Comparison of ENCODE assay signal across 21 cellular contexts in genomic region chr16:49605536-49606241, GRCh38.
"Had no signal": no experiment of that assay in that cellular context is flagged by ENCODE, and none has a peak within 500 bp of the region (broad histone marks: within the 10 kb centered on the region; RNA-seq: fewer than 3 reads in every experiment).

No MANE protein-coding gene starts in this region.

- ATAC-seq: activated CD8-positive, alpha-beta T cell treated with anti-CD3 and anti-CD28 coated beads, Interleukin-2, amount 10 ng/mL, durations not matched to agents 7 days and 5 days; activated T-helper 17 cell treated with anti-CD3 and anti-CD28 coated beads, Interleukin-2, amount 50 U/mL, for 72 hours; effector memory CD8-positive, alpha-beta T cell; heart right ventricle; left cardiac atrium; lower lobe of right lung; stimulated activated memory B cell treated with anti-CD40 and anti-IgM and Interleukin-4, amounts not matched to agents 10 μg/mL and 1 μg/mL and 100 μg/mL, for 72 hours; T-cell had no signal

- H3K4me3 ChIP-seq: heart right ventricle, lower lobe of right lung, SK-N-MC, tibial nerve had no signal

- H3K36me3 Mint-ChIP-seq: stimulated activated memory B cell treated with anti-CD40 and anti-IgM and Interleukin-4, amounts not matched to agents 10 μg/mL and 1 μg/mL and 100 μg/mL, for 72 hours; T-cell had no signal

- H3K36me3 ChIP-seq: brain microvascular endothelial cell, heart right ventricle, lower lobe of right lung, neutrophil, tibial nerve had no signal

- H3K4me3 Mint-ChIP-seq: activated CD8-positive, alpha-beta T cell treated with anti-CD3 and anti-CD28 coated beads, Interleukin-2, amount 10 ng/mL, durations not matched to agents 7 days and 5 days; activated T-helper 17 cell treated with anti-CD3 and anti-CD28 coated beads, Interleukin-2, amount 50 U/mL, for 72 hours; effector memory CD8-positive, alpha-beta T cell; mesothelial cell of epicardium; stimulated activated memory B cell treated with anti-CD40 and anti-IgM and Interleukin-4, amounts not matched to agents 10 μg/mL and 1 μg/mL and 100 μg/mL, for 72 hours; T-cell had no signal

- H3K9me3 Mint-ChIP-seq: activated T-helper 17 cell treated with anti-CD3 and anti-CD28 coated beads, Interleukin-2, amount 50 U/mL, for 72 hours; effector memory CD8-positive, alpha-beta T cell; stimulated activated memory B cell treated with anti-CD40 and anti-IgM and Interleukin-4, amounts not matched to agents 10 μg/mL and 1 μg/mL and 100 μg/mL, for 72 hours had no signal

- H3K27ac Mint-ChIP-seq: activated CD8-positive, alpha-beta T cell treated with anti-CD3 and anti-CD28 coated beads, Interleukin-2, amount 10 ng/mL, durations not matched to agents 7 days and 5 days; activated T-helper 17 cell treated with anti-CD3 and anti-CD28 coated beads, Interleukin-2, amount 50 U/mL, for 72 hours; effector memory CD8-positive, alpha-beta T cell; mesothelial cell of epicardium; stimulated activated memory B cell treated with anti-CD40 and anti-IgM and Interleukin-4, amounts not matched to agents 10 μg/mL and 1 μg/mL and 100 μg/mL, for 72 hours had no signal

- DNase-seq: activated CD4-positive, alpha-beta T cell treated with anti-CD3 and anti-CD28 coated beads for 4 hours; activated CD8-positive, alpha-beta T cell treated with anti-CD3 and anti-CD28 coated beads, Interleukin-2, amount 10 ng/mL, durations not matched to agents 7 days and 5 days; activated naive CD4-positive, alpha-beta T cell treated with Interleukin-2 at 50 U/mL for 16 hours; activated T-cell treated with anti-CD3 and anti-CD28 coated beads for 4 hours; anterior cingulate cortex; brain microvascular endothelial cell; effector memory CD8-positive, alpha-beta T cell; heart right ventricle; left cardiac atrium; lower lobe of right lung; retina; stimulated activated CD4-positive, alpha-beta T cell treated with anti-CD3 and anti-CD28 coated beads, Interleukin-2, amount 100 ng/mL, for 48 hours; T-cell had no signal

- FAIRE-seq: frontal cortex had no signal

- H3K9me3 ChIP-seq: heart right ventricle, lower lobe of right lung, neutrophil, tibial nerve had no signal

- H3K4me1 ChIP-seq: lower lobe of right lung had no signal

- H3K27ac ChIP-seq: brain microvascular endothelial cell, epithelial cell of prostate, heart right ventricle, lower lobe of right lung, neutrophil, SK-N-MC, tibial nerve had no signal

- H3K27me3 ChIP-seq: brain microvascular endothelial cell, heart right ventricle, neutrophil, tibial nerve had no signal

- H3K4me1 Mint-ChIP-seq: activated T-helper 17 cell treated with anti-CD3 and anti-CD28 coated beads, Interleukin-2, amount 50 U/mL, for 72 hours; stimulated activated memory B cell treated with anti-CD40 and anti-IgM and Interleukin-4, amounts not matched to agents 10 μg/mL and 1 μg/mL and 100 μg/mL, for 72 hours; T-cell had no signal
